13 cellular contexts compared by ENCODE assay signal in the genomic region with DNA sequence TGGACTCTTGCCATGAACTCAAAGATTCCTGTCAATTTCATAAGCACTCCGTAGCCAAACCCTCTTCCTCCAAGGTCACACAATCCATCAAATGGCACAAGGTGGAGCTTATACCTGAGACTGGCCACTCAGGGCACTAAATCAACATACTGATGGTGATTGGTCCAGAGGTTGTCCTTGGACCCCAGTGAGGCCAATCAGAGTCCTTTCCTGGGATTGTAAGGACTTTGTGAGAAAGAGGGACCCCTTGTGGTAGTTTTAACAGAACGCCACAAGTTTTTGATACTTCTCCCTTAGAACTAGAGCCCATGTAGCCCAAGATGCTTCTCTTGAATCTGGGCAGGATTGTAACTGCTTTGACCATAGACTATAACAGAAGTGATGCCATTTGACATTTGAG. TPM values are rescaled to one million over a fixed set of nuclear protein-coding genes. Genes with fewer than 3 reads are reported as not detected.
DNase-seq lines count a peak whose midpoint lies in the region; ATAC-seq and TF ChIP-seq lines count a peak whose summit lies in the region.
"Had no signal": no experiment of that assay in that cellular context is flagged by ENCODE, and none has a peak within 500 bp of the region (broad histone marks: within the 10 kb centered on the region; RNA-seq: fewer than 3 reads in every experiment).

No MANE protein-coding gene starts in this region.

- H3K4me3 ChIP-seq in mesendoderm (ENCODE audit: low read length) (no peak overlapping the region), left ventricle myocardium inferior (no peak overlapping the region)
- H3K4me3 ChIP-seq: transverse colon had no signal

- H3K79me2 ChIP-seq in mesendoderm (ENCODE audit: control insufficient read depth, insufficient read depth, low read length): no peaks in the 10 kb centered on the region

- no peak for ATAC-seq in HG02970 (IDR thresholded peaks at IDR 0.05; ENCODE audit: low FRiP score, unreplicated experiment)
- no peak for ATAC-seq in GM21360 (IDR thresholded peaks at IDR 0.05; ENCODE audit: unreplicated experiment)

- no peak overlapping the region for H2AK5ac ChIP-seq in mesendoderm (ENCODE audit: low read length)

- H4K5ac ChIP-seq in mesendoderm (ENCODE audit: low read length): no peak overlapping the region

- no peaks in the 10 kb centered on the region for H3K36me3 ChIP-seq in mesendoderm (ENCODE audit: control insufficient read depth, insufficient read depth, low read length)
- no peaks in the 10 kb centered on the region for H3K36me3 ChIP-seq in left ventricle myocardium inferior
- H3K36me3 ChIP-seq: transverse colon had no signal

- no peaks in the 10 kb centered on the region for H3K79me1 ChIP-seq in mesendoderm (ENCODE audit: low read length)

- TF ChIP-seq CTCF in left ventricle myocardium inferior (IDR thresholded peaks at IDR 0.05; ENCODE audit: borderline replicate concordance): no peak

- no peak overlapping the region for H3K9ac ChIP-seq in mesendoderm (ENCODE audit: low read length)

- H3K4me1 ChIP-seq in mesendoderm (ENCODE audit: control insufficient read depth, low read depth, low read length) (no peaks in the 10 kb centered on the region), left ventricle myocardium inferior (no peaks in the 10 kb centered on the region)
- H3K4me1 ChIP-seq: transverse colon had no signal

- no peak overlapping the region for H2BK15ac ChIP-seq in mesendoderm (replicated peaks; ENCODE audit: low read depth)

- peak; percentile 21 for DNase-seq in DMS 273 (lab: John Stamatoyannopoulos, UW; ENCODE audit: unreplicated experiment)
- no peak for DNase-seq in DMS 273 treated with DMSO at 0.1 percent for 48 hours (lab: John Stamatoyannopoulos, UW)
- DNase-seq in KBM-7: peak; percentile 21
- peak; percentile 61 for DNase-seq in SW480 (ENCODE audit: low spot score)
- peak; percentile 71 for DNase-seq in mesendoderm
- DNase-seq in left ventricle myocardium inferior: no peak
- DNase-seq: 8988T; activated CD4-positive, alpha-beta T cell treated with anti-CD3 and anti-CD28 coated beads, Interleukin-2, amount 50 U/mL, for 1 hour; NCI-H2081; retina; transverse colon had no signal

- intact Hi-C loops in left ventricle myocardium inferior (cut with micrococcal nuclease): no loop called here

- H3K4me2 ChIP-seq in mesendoderm (ENCODE audit: low read length): no peak overlapping the region

- H4K8ac ChIP-seq in mesendoderm (ENCODE audit: low read depth, low read length): no peak overlapping the region

- H2BK120ac ChIP-seq in mesendoderm (ENCODE audit: low read depth, low read length): no peak overlapping the region

- no peak overlapping the region for H3K23ac ChIP-seq in mesendoderm (ENCODE audit: low read length)

- no peak overlapping the region for H3K27ac ChIP-seq in mesendoderm (ENCODE audit: low read depth, low read length)
- H3K27ac ChIP-seq in left ventricle myocardium inferior (replicated peaks): no peak overlapping the region
- H3K27ac ChIP-seq: transverse colon had no signal

- peaks cover 4% of the 10 kb centered on the region for H3K9me3 ChIP-seq in left ventricle myocardium inferior (replicated peaks)
- H3K9me3 ChIP-seq: transverse colon had no signal

- no peak overlapping the region for H3K4ac ChIP-seq in mesendoderm (ENCODE audit: low read depth, low read length)

- H2BK5ac ChIP-seq in mesendoderm (ENCODE audit: low read length): no peak overlapping the region

- H3K27me3 ChIP-seq in mesendoderm (ENCODE audit: insufficient read depth, low read length, poor library complexity) (no peaks in the 10 kb centered on the region), left ventricle myocardium inferior (ENCODE audit: low read depth) (peaks cover 21% of the 10 kb centered on the region)
- H3K27me3 ChIP-seq: transverse colon had no signal

- H3K18ac ChIP-seq in mesendoderm (ENCODE audit: low read length): no peak overlapping the region

- WGBS in mesendoderm (ENCODE audit: extremely low coverage, insufficient coverage, low lambda C conversion rate): no CpG with 5 or more reads among the region's 2 CpGs

- no peak overlapping the region for H3K56ac ChIP-seq in mesendoderm (ENCODE audit: low read length)

- in situ Hi-C loops in KBM-7 (cut with MboI; ENCODE audit: low pct_unique_long_range_greater_than_20kb, low sequenced_read_pairs): no loop called here

RNA-seq across cellular contexts. Expression of gene LARS2, which starts 44.4 kb away (rescaled TPM):
- polyA plus RNA-seq in mesendoderm (2013, experiment 1 of 2): 19.1 TPM
- 20.3 TPM for polyA plus RNA-seq in mesendoderm (2013, experiment 2 of 2)
- total RNA-seq in left ventricle myocardium inferior: 17.0 TPM

Comparison
In these comparisons a context has a peak if more than half of its experiments do, and no peak if none do; other contexts are left out.
1. DNase-seq: peak in DMS 273 (single experiment), KBM-7 (single experiment), SW480 (single experiment) and mesendoderm (single experiment); none in DMS 273 treated with DMSO at 0.1 percent for 48 hours (single experiment) and left ventricle myocardium inferior (single experiment).